Comparison of ENCODE assay signal across 8 cellular contexts in genomic region chr6:136250686-136251008, GRCh38. TPM values are rescaled to one million over a fixed set of nuclear protein-coding genes. Genes with fewer than 3 reads are reported as not detected.
A peak's percentile ranks its signal among the peaks of the same experiment; 100 is the strongest.
DNase-seq lines count a peak whose midpoint lies in the region; ATAC-seq lines count a peak whose summit lies in the region.

No MANE protein-coding gene starts in this region.

- POLR2A ChIA-PET in activated CD8-positive, alpha-beta T cell treated with anti-CD3 and anti-CD28 coated beads, Interleukin-2, amount 10 ng/mL, durations not matched to agents 7 days and 5 days (lab: Charles Lee): interaction anchor here (0.7 to 7.7 kb wide), 16 partner anchors 9 to 1058 kb away, joined by 3 to 140 read pairs (median 5); partner anchors contain the start of gene BCLAF1

- H3K9me3 Mint-ChIP-seq in activated CD8-positive, alpha-beta memory T cell treated with anti-CD3 and anti-CD28 coated beads, Interleukin-2, amount 10 ng/mL, durations not matched to agents 7 days and 5 days (ENCODE audit: low read depth): no peaks in the 10 kb centered on the region
- no peaks in the 10 kb centered on the region for H3K9me3 Mint-ChIP-seq in activated CD8-positive, alpha-beta T cell treated with anti-CD3 and anti-CD28 coated beads, Interleukin-2, amount 10 ng/mL, durations not matched to agents 7 days and 5 days (ENCODE audit: insufficient read depth)

- H3K4me1 ChIP-seq in subcutaneous abdominal adipose tissue (ENCODE audit: control insufficient read depth in 5 of 5, insufficient read depth in 5 of 5, low read length in 5 of 5): peaks cover 3 to 23% (median 18%) of the 10 kb centered on the region in 5 donors

- H3K9me3 ChIP-seq in iPS-18c (ENCODE audit: control insufficient read depth, insufficient read depth, low read length): no peaks in the 10 kb centered on the region
- H3K9me3 ChIP-seq in subcutaneous abdominal adipose tissue (ENCODE audit: control insufficient read depth in 5 of 5, low read length in 5 of 5): no peaks in the 10 kb centered on the region

- peak overlapping the region; percentile 37 to 71 (median 70) for H3K9ac ChIP-seq in subcutaneous abdominal adipose tissue (ENCODE audit: low read length in 5 of 5)

- no peaks in the 10 kb centered on the region for H3K27me3 ChIP-seq in subcutaneous abdominal adipose tissue (ENCODE audit: control insufficient read depth in 5 of 5, insufficient read depth in 4 of 5, low read length in 5 of 5)

- CTCF ChIA-PET in activated CD8-positive, alpha-beta memory T cell treated with anti-CD3 and anti-CD28 coated beads, Interleukin-2, amount 10 ng/mL, durations not matched to agents 7 days and 5 days (lab: Charles Lee): interaction anchor here (0.7 to 2.2 kb wide), 9 partner anchors 15 to 797 kb away, joined by 3 to 10 read pairs (median 5); partner anchors contain the start of gene BCLAF1
- CTCF ChIA-PET in activated CD8-positive, alpha-beta T cell treated with anti-CD3 and anti-CD28 coated beads, Interleukin-2, amount 10 ng/mL, durations not matched to agents 7 days and 5 days (lab: Charles Lee): interaction anchor here (0.8 to 6.1 kb wide), 15 partner anchors 10 to 753 kb away, joined by 3 to 32 read pairs (median 5); partner anchors contain the start of genes AHI1 and BCLAF1

- H3K4me1 Mint-ChIP-seq in activated CD8-positive, alpha-beta memory T cell treated with anti-CD3 and anti-CD28 coated beads, Interleukin-2, amount 10 ng/mL, durations not matched to agents 7 days and 5 days: peaks cover 82% of the 10 kb centered on the region
- H3K4me1 Mint-ChIP-seq in activated CD8-positive, alpha-beta T cell treated with anti-CD3 and anti-CD28 coated beads, Interleukin-2, amount 10 ng/mL, durations not matched to agents 7 days and 5 days (ENCODE audit: low read depth): peaks cover 51% of the 10 kb centered on the region

- peak overlapping the region; percentile 89 for H3K27ac Mint-ChIP-seq in activated CD8-positive, alpha-beta memory T cell treated with anti-CD3 and anti-CD28 coated beads, Interleukin-2, amount 10 ng/mL, durations not matched to agents 7 days and 5 days
- peak overlapping the region; percentile 94 for H3K27ac Mint-ChIP-seq in activated CD8-positive, alpha-beta T cell treated with anti-CD3 and anti-CD28 coated beads, Interleukin-2, amount 10 ng/mL, durations not matched to agents 7 days and 5 days

- DNase-seq in activated CD8-positive, alpha-beta memory T cell treated with anti-CD3 and anti-CD28 coated beads, Interleukin-2, amount 10 ng/mL, durations not matched to agents 7 days and 5 days: no peak
- no peak for DNase-seq in activated CD8-positive, alpha-beta memory T cell treated with anti-CD3 and anti-CD28 coated beads, Interleukin-2, amount 50 U/mL, for 4 hours
- no peak for DNase-seq in activated CD8-positive, alpha-beta T cell treated with anti-CD3 and anti-CD28 coated beads, Interleukin-2, amount 10 ng/mL, durations not matched to agents 7 days and 5 days
- DNase-seq in NCI-H1930 (lab: John Stamatoyannopoulos, UW) (no peak), putamen (ENCODE audit: low spot score) (no peak)

- no peak overlapping the region for H3K27ac ChIP-seq in subcutaneous abdominal adipose tissue (ENCODE audit: low read depth, low read length)

- H3K4me3 ChIP-seq in iPS-18c (ENCODE audit: insufficient read depth, low read depth, low read length) (peak overlapping the region; percentile 71), subcutaneous abdominal adipose tissue (ENCODE audit: low read depth in 1 of 5, low read length in 5 of 5) (peak overlapping the region; percentile 90 to 98 (median 91))

- ATAC-seq in activated CD8-positive, alpha-beta memory T cell treated with anti-CD3 and anti-CD28 coated beads, Interleukin-2, amount 10 ng/mL, durations not matched to agents 7 days and 5 days: peak; percentile 2
- peak; percentile 5 for ATAC-seq in HG03066 (IDR thresholded peaks at IDR 0.05; ENCODE audit: low read depth, unreplicated experiment)
- peak; percentile 11 for ATAC-seq in activated CD8-positive, alpha-beta T cell treated with anti-CD3 and anti-CD28 coated beads, Interleukin-2, amount 10 ng/mL, durations not matched to agents 7 days and 5 days

- H3K36me3 ChIP-seq in subcutaneous abdominal adipose tissue (ENCODE audit: control insufficient read depth in 5 of 5, insufficient read depth in 5 of 5, low read length in 5 of 5): peaks cover 0 to 8% (median 0%) of the 10 kb centered on the region in 5 donors

- H3K36me3 Mint-ChIP-seq in activated CD8-positive, alpha-beta memory T cell treated with anti-CD3 and anti-CD28 coated beads, Interleukin-2, amount 10 ng/mL, durations not matched to agents 7 days and 5 days: peaks cover 43% of the 10 kb centered on the region
- peaks cover 51% of the 10 kb centered on the region for H3K36me3 Mint-ChIP-seq in activated CD8-positive, alpha-beta T cell treated with anti-CD3 and anti-CD28 coated beads, Interleukin-2, amount 10 ng/mL, durations not matched to agents 7 days and 5 days (ENCODE audit: low read depth)

- peak overlapping the region; percentile 97 for H3K4me3 Mint-ChIP-seq in activated CD8-positive, alpha-beta memory T cell treated with anti-CD3 and anti-CD28 coated beads, Interleukin-2, amount 10 ng/mL, durations not matched to agents 7 days and 5 days
- peak overlapping the region; percentile 92 for H3K4me3 Mint-ChIP-seq in activated CD8-positive, alpha-beta T cell treated with anti-CD3 and anti-CD28 coated beads, Interleukin-2, amount 10 ng/mL, durations not matched to agents 7 days and 5 days

- no peaks in the 10 kb centered on the region for H3K27me3 Mint-ChIP-seq in activated CD8-positive, alpha-beta memory T cell treated with anti-CD3 and anti-CD28 coated beads, Interleukin-2, amount 10 ng/mL, durations not matched to agents 7 days and 5 days
- no peaks in the 10 kb centered on the region for H3K27me3 Mint-ChIP-seq in activated CD8-positive, alpha-beta T cell treated with anti-CD3 and anti-CD28 coated beads, Interleukin-2, amount 10 ng/mL, durations not matched to agents 7 days and 5 days (ENCODE audit: low read depth)

RNA-seq across cellular contexts. Expression of gene MTFR2, which starts 0.5 kb away (rescaled TPM):
- 10 to 100 TPM; 31.8 to 35.8 TPM for total RNA-seq in activated CD8-positive, alpha-beta memory T cell treated with anti-CD3 and anti-CD28 coated beads, Interleukin-2, amount 10 ng/mL, durations not matched to agents 7 days and 5 days
- total RNA-seq in activated CD8-positive, alpha-beta T cell treated with anti-CD3 and anti-CD28 coated beads, Interleukin-2, amount 10 ng/mL, durations not matched to agents 7 days and 5 days: 10 to 100 TPM; 27.2 to 27.9 TPM

RNA-seq across cellular contexts. Expression of gene BCLAF1, which starts 39.0 kb away (rescaled TPM):
- total RNA-seq in activated CD8-positive, alpha-beta memory T cell treated with anti-CD3 and anti-CD28 coated beads, Interleukin-2, amount 10 ng/mL, durations not matched to agents 7 days and 5 days: 100 to 1,000 TPM; 127 to 179 TPM
- total RNA-seq in activated CD8-positive, alpha-beta T cell treated with anti-CD3 and anti-CD28 coated beads, Interleukin-2, amount 10 ng/mL, durations not matched to agents 7 days and 5 days: 100 to 1,000 TPM; 126 to 133 TPM
